20 cellular contexts compared by ENCODE assay signal in genomic region chr17:46930083-46930482, GRCh38. TPM values are rescaled to one million over a fixed set of nuclear protein-coding genes. Genes with fewer than 3 reads are reported as not detected.
"Had no signal": no experiment of that assay in that cellular context is flagged by ENCODE, and none has a peak within 500 bp of the region (broad histone marks: within the 10 kb centered on the region; RNA-seq: fewer than 3 reads in every experiment).

No MANE protein-coding gene starts in this region.

- H3K27me3 ChIP-seq: neutrophil, testis had no signal

- H3K4me3 ChIP-seq: lower lobe of right lung, testis had no signal

- DNase-seq: activated CD4-positive, CD25-positive, alpha-beta regulatory T cell treated with anti-CD3 and anti-CD28 coated beads, Interleukin-2, amount 50 U/mL, for 72 hours; activated naive CD4-positive, alpha-beta T cell; activated naive CD8-positive, alpha-beta T cell treated with anti-CD3 and anti-CD28 coated beads, Interleukin-2, amount 50 U/mL, for 24 hours; aorta; immature natural killer cell; lower lobe of right lung; naive B cell; stimulated activated naive CD8-positive, alpha-beta T cell treated with anti-CD3 and anti-CD28 coated beads, Interleukin-15, amount 100 ng/mL, for 72 hours; T-helper 1 cell; testis had no signal

- FAIRE-seq: urothelium cell line had no signal

- H3K27ac ChIP-seq: lower lobe of right lung, neutrophil, testis had no signal

- H3K9me3 ChIP-seq: lower lobe of right lung, neutrophil, testis had no signal

- ATAC-seq: activated naive CD8-positive, alpha-beta T cell treated with anti-CD3 and anti-CD28 coated beads, Interleukin-2, amount 50 U/mL, for 24 hours; lower lobe of right lung; stimulated activated naive CD8-positive, alpha-beta T cell treated with anti-CD3 and anti-CD28 coated beads, Interleukin-15, amount 100 ng/mL, for 72 hours had no signal

- H3K4me1 ChIP-seq: testis had no signal

RNA-seq across cellular contexts. Expression of gene RPRML, which starts 49.0 kb away (rescaled TPM):
- total RNA-seq: activated CD8-positive, alpha-beta memory T cell treated with anti-CD3 and anti-CD28 coated beads for 36 hours; chondrocyte; dermis blood vessel endothelial cell; esophagus mucosa; fibroblast of villous mesenchyme; lower lobe of right lung; mononuclear cell; progenitor cell of endocrine pancreas; right cardiac atrium; testis had no signal
- polyA plus RNA-seq: immature natural killer cell, right cardiac atrium had no signal
